In genomic region chr6:35342258-35343091, GRCh38 we compare ENCODE assay signal across 1 cellular context.
TF ChIP-seq lines count a peak whose summit lies in the region.

TSS of gene PPARD (plus strand) at chr6:35342558. CDS start at chr6:35411088, 68,530 bp downstream.

TF ChIP-seq in GM12878, 131 proteins besides CTCF, POLR2A, EP300 and RAD21 (continued from another document and continues in another):
- TF ChIP-seq ZNF687 (IDR thresholded peaks at IDR 0.05) (peak; percentile 31; the same call in 1 of the 2 replicates), USF1 (IDR thresholded peaks at IDR 0.05; ENCODE audit: borderline replicate concordance, extremely low read length, insufficient read depth, low read depth, low read length) (no peak), USF2 (IDR thresholded peaks at IDR 0.05; ENCODE audit: borderline replicate concordance, low read depth, low read length) (no peak), RFX5 (IDR thresholded peaks at IDR 0.05; ENCODE audit: low read depth, low read length) (peak; percentile 60; the same call in 1 of the 2 replicates), CEBPB (IDR thresholded peaks at IDR 0.05; ENCODE audit: borderline replicate concordance in 1 of 2, low read depth in 2 of 2, low read length in 2 of 2) (peak in 1 of 2 experiments; percentile 11; a peak in 1 of 4 replicates), SMC3 (IDR thresholded peaks at IDR 0.05; ENCODE audit: borderline replicate concordance, low read length) (peak; percentile 100), TCF3 (IDR thresholded peaks at IDR 0.05; ENCODE audit: borderline replicate concordance, insufficient read depth, low read depth, low read length) (0 out of 2 replicates have a peak, but pooled peaks have one; percentile 18), SIN3A (IDR thresholded peaks at IDR 0.05; ENCODE audit: low read depth, low read length) (peak; percentile 70), IKZF1 (conservative IDR thresholded peaks at IDR 0.05) (peak; percentile 92), KAT2A (conservative IDR thresholded peaks at IDR 0.05; ENCODE audit: control insufficient read depth, low read depth, low read length) (no peak), DPF2 (IDR thresholded peaks at IDR 0.05) (peak; percentile 46; the same call in 1 of the 2 replicates), SMAD1 (IDR thresholded peaks at IDR 0.05; ENCODE audit: low read depth, partially characterized antibody) (no peak), BHLHE40 (IDR thresholded peaks at IDR 0.05; ENCODE audit: borderline replicate concordance in 1 of 2, low read depth in 2 of 2, low read length in 1 of 2) (peak; percentile 48 to 49; a peak in 2 of 4 replicates), BCL11A (IDR thresholded peaks at IDR 0.05; ENCODE audit: low read depth, low read length) (no peak), ESRRA (IDR thresholded peaks at IDR 0.05; ENCODE audit: low read length) (no peak), ZNF24 (IDR thresholded peaks at IDR 0.05) (no peak; the same call in 1 of the 2 replicates), RUNX3 (IDR thresholded peaks at IDR 0.05; ENCODE audit: low read length) (peak; percentile 82), CBX5 (IDR thresholded peaks at IDR 0.05; ENCODE audit: low read depth) (no peak), YY1 (IDR thresholded peaks at IDR 0.05; ENCODE audit: low read depth, low read length) (peak; percentile 85), EGR1 (IDR thresholded peaks at IDR 0.05; ENCODE audit: borderline replicate concordance in 1 of 2, low read depth in 2 of 2, low read length in 2 of 2) (peak in 1 of 2 experiments; percentile 86; a peak in 2 of 3 replicates), BMI1 (IDR thresholded peaks at IDR 0.05; ENCODE audit: borderline replicate concordance) (no peak), CBFB (IDR thresholded peaks at IDR 0.05; ENCODE audit: low read depth) (peak; percentile 55; the same call in 1 of the 2 replicates), TAF1 (IDR thresholded peaks at IDR 0.05; ENCODE audit: borderline replicate concordance, low read depth, low read length) (peak; percentile 34; the same call in 1 of the 2 replicates), SP1 (IDR thresholded peaks at IDR 0.05; ENCODE audit: low read depth, low read length) (peak; percentile 78), NRF1 (conservative IDR thresholded peaks at IDR 0.05; ENCODE audit: low read depth, low read length) (no peak), BACH1 (IDR thresholded peaks at IDR 0.05; ENCODE audit: borderline replicate concordance) (peak; percentile 72), MTA2 (IDR thresholded peaks at IDR 0.05; ENCODE audit: low read depth) (no peak), SIX5 (IDR thresholded peaks at IDR 0.05; ENCODE audit: low read depth, low read length, severe bottlenecking) (no peak), ZBED1 (IDR thresholded peaks at IDR 0.05; ENCODE audit: borderline replicate concordance) (no peak), GATAD2B (conservative IDR thresholded peaks at IDR 0.05; ENCODE audit: low read depth) (peak; percentile 90), TCF7 (IDR thresholded peaks at IDR 0.05; ENCODE audit: borderline replicate concordance) (no peak), FOXM1 (IDR thresholded peaks at IDR 0.05; ENCODE audit: low read depth, low read length) (0 out of 2 replicates have a peak, but pooled peaks have one; percentile 56), MXI1 (IDR thresholded peaks at IDR 0.05; ENCODE audit: low read depth, low read length) (0 out of 2 replicates have a peak, but pooled peaks have one; percentile 40), SKIL (IDR thresholded peaks at IDR 0.05; ENCODE audit: low read depth, poor library complexity, severe bottlenecking) (no peak), ZNF592 (IDR thresholded peaks at IDR 0.05) (peak; percentile 68; the same call in 1 of the 2 replicates), CREB1 (IDR thresholded peaks at IDR 0.05; ENCODE audit: low read depth) (peak; percentile 87), NKRF (conservative IDR thresholded peaks at IDR 0.05) (peak; percentile 79), ZSCAN29 (IDR thresholded peaks at IDR 0.05) (peak; percentile 27; the same call in 1 of the 2 replicates), PBX3 (IDR thresholded peaks at IDR 0.05; ENCODE audit: insufficient replicate concordance, low read depth, low read length) (peak; percentile 32), SUPT20H (IDR thresholded peaks at IDR 0.05; ENCODE audit: borderline replicate concordance, control insufficient read depth, low read depth, low read length) (no peak), TBL1XR1 (IDR thresholded peaks at IDR 0.05; ENCODE audit: low read depth, low read length) (0 out of 2 replicates have a peak, but pooled peaks have one; percentile 32), ZNF207 (IDR thresholded peaks at IDR 0.05; ENCODE audit: borderline replicate concordance) (no peak), CHD2 (IDR thresholded peaks at IDR 0.05; ENCODE audit: borderline replicate concordance, low read depth, low read length) (peak; percentile 69; the same call in 1 of the 2 replicates)
